Comparison of ENCODE assay signal across 8 cellular contexts in the genomic region with DNA sequence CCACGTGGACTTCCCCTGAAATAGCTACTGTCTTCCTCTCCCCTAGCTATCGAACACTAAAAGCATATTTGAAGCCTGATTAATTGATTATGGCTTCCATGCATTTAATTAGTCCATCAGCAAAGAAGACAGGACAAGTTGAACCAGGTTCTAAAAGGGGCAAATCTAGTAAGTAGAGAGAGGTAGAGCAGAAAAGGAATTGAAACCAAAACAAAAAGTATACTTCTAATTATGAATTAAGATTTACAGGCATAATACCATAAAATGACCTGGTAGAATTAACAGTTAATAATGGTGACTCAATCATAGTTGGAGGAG. TPM values are rescaled to one million over a fixed set of nuclear protein-coding genes. Genes with fewer than 3 reads are reported as not detected.
DNase-seq lines count a peak whose midpoint lies in the region; ATAC-seq and TF ChIP-seq lines count a peak whose summit lies in the region.

No MANE protein-coding gene starts in this region.

- H3K27me3 ChIP-seq in lung (ENCODE audit: control insufficient read depth, insufficient read depth) = no peaks in the 10 kb centered on the region

- H3K9me3 Mint-ChIP-seq in stimulated activated naive CD8-positive, alpha-beta T cell treated with anti-CD3 and anti-CD28 coated beads, Interleukin-15, Interleukin-2, amounts not matched to agents 100 ng/mL and 50 ng/mL, for 24 hours = no peaks in the 10 kb centered on the region
- H3K9me3 Mint-ChIP-seq in activated naive CD8-positive, alpha-beta T cell (ENCODE audit: low read depth) = no peaks in the 10 kb centered on the region

- no peak for ATAC-seq in stimulated activated naive CD8-positive, alpha-beta T cell treated with anti-CD3 and anti-CD28 coated beads, Interleukin-15, Interleukin-2, amounts not matched to agents 100 U/mL and 50 U/mL, for 24 hours
- ATAC-seq in lung (ENCODE audit: insufficient read depth, low FRiP score) (no peak), GM19463 (IDR thresholded peaks at IDR 0.05; ENCODE audit: unreplicated experiment) (no peak)

- peak overlapping the region; percentile 11 for H3K4me3 ChIP-seq in lung

- no peaks in the 10 kb centered on the region for H3K9me3 ChIP-seq in lung (ENCODE audit: control insufficient read depth in 2 of 2, insufficient read depth in 1 of 2, low read length in 1 of 2)

- no peaks in the 10 kb centered on the region for H3K36me3 ChIP-seq in lung (ENCODE audit: control insufficient read depth in 2 of 2, insufficient read depth in 2 of 2, low read length in 2 of 2)

- H3K36me3 Mint-ChIP-seq in stimulated activated naive CD8-positive, alpha-beta T cell treated with anti-CD3 and anti-CD28 coated beads, Interleukin-15, Interleukin-2, amounts not matched to agents 100 ng/mL and 50 ng/mL, for 24 hours (ENCODE audit: low read depth) = peaks cover 6% of the 10 kb centered on the region
- no peaks in the 10 kb centered on the region for H3K36me3 Mint-ChIP-seq in activated naive CD8-positive, alpha-beta T cell

- TF ChIP-seq CTCF in lung (IDR thresholded peaks at IDR 0.05; ENCODE audit: control extremely low read depth, extremely low read depth) (no peak), GM10266 (IDR thresholded peaks at IDR 0.05; ENCODE audit: control insufficient read depth, insufficient read depth, low read depth, missing control alignments) (no peak)

- WGBS in lung, 2 donors = 0 to 4% methylated on average over 2 of the region's 2 CpGs

- peaks cover 41% of the 10 kb centered on the region for H3K4me1 Mint-ChIP-seq in stimulated activated naive CD8-positive, alpha-beta T cell treated with anti-CD3 and anti-CD28 coated beads, Interleukin-15, Interleukin-2, amounts not matched to agents 100 ng/mL and 50 ng/mL, for 24 hours (ENCODE audit: low read depth)
- H3K4me1 Mint-ChIP-seq in activated naive CD8-positive, alpha-beta T cell (ENCODE audit: low read depth) = peaks cover 23% of the 10 kb centered on the region

- H3K27ac Mint-ChIP-seq in stimulated activated naive CD8-positive, alpha-beta T cell treated with anti-CD3 and anti-CD28 coated beads, Interleukin-15, Interleukin-2, amounts not matched to agents 100 ng/mL and 50 ng/mL, for 24 hours = peak overlapping the region; percentile 86
- peak overlapping the region; percentile 87 for H3K27ac Mint-ChIP-seq in activated naive CD8-positive, alpha-beta T cell

- DNase-seq in stimulated activated naive CD8-positive, alpha-beta T cell treated with anti-CD3 and anti-CD28 coated beads, Interleukin-15, Interleukin-2, amounts not matched to agents 100 U/mL and 50 U/mL, for 24 hours = no peak
- DNase-seq in lung (ENCODE audit: low spot score) (no peak), NCI-H1694 treated with DMSO at 0.1 percent for 48 hours (lab: John Stamatoyannopoulos, UW) (no peak), GM10266 (ENCODE audit: extremely low spot score) (no peak)
- no peak for DNase-seq in activated CD4-positive, CD25-positive, alpha-beta regulatory T cell (lab: John Stamatoyannopoulos, UW)

- no peaks in the 10 kb centered on the region for H3K27me3 Mint-ChIP-seq in stimulated activated naive CD8-positive, alpha-beta T cell treated with anti-CD3 and anti-CD28 coated beads, Interleukin-15, Interleukin-2, amounts not matched to agents 100 ng/mL and 50 ng/mL, for 24 hours
- peaks cover 2% of the 10 kb centered on the region for H3K27me3 Mint-ChIP-seq in activated naive CD8-positive, alpha-beta T cell

- H3K4me1 ChIP-seq in lung (ENCODE audit: control insufficient read depth in 2 of 2, insufficient read depth in 2 of 2, low read length in 2 of 2) = peaks cover 0 to 5% of the 10 kb centered on the region in 2 donors

- H3K27ac ChIP-seq in lung (ENCODE audit: low read depth in 1 of 2, low read length in 1 of 2) = peak overlapping the region in 1 of 2 donors; percentile 92

- peak overlapping the region; percentile 99 for H3K4me3 Mint-ChIP-seq in stimulated activated naive CD8-positive, alpha-beta T cell treated with anti-CD3 and anti-CD28 coated beads, Interleukin-15, Interleukin-2, amounts not matched to agents 100 ng/mL and 50 ng/mL, for 24 hours
- peak overlapping the region; percentile 95 for H3K4me3 Mint-ChIP-seq in activated naive CD8-positive, alpha-beta T cell

RNA-seq across cellular contexts. Expression of a gene that starts 0.4 kb away (rescaled TPM):
- 10 to 100 TPM; 36.2 to 38.2 TPM for total RNA-seq in lung
- polyA plus RNA-seq in lung = 10 to 100 TPM; 31.0 to 34.9 TPM
